Comparison of ENCODE assay signal across 1 cellular context in genomic region chr2:159399716-159400525, GRCh38.
TF ChIP-seq lines count a peak whose summit lies in the region.

No MANE protein-coding gene starts in this region.

TF ChIP-seq in HepG2, 621 proteins besides CTCF, POLR2A, EP300 and RAD21 (continued from another document):
- TF ChIP-seq PTBP1 (IDR thresholded peaks at IDR 0.05; ENCODE audit: low read depth, low read length, poor library complexity, severe bottlenecking) (no peak), ZNF782 (CRISPR knock-in tag; IDR thresholded peaks at IDR 0.05; ENCODE audit: borderline replicate concordance) (no peak), JUN (CRISPR knock-in tag; IDR thresholded peaks at IDR 0.05) (no peak), ZNF446 (CRISPR knock-in tag; IDR thresholded peaks at IDR 0.05) (no peak), PHF5A (CRISPR knock-in tag; IDR thresholded peaks at IDR 0.05; ENCODE audit: low read depth, unreplicated experiment) (no peak), ZSCAN31 (CRISPR knock-in tag; IDR thresholded peaks at IDR 0.05; ENCODE audit: low read depth) (no peak), MAFK (conservative IDR thresholded peaks at IDR 0.05 in 1 of 2, IDR thresholded peaks at IDR 0.05 in 1 of 2; ENCODE audit: low read length in 2 of 2) (peak in 1 of 2 experiments; percentile 20; a peak in 1 of 4 replicates), ARID5B (CRISPR knock-in tag; IDR thresholded peaks at IDR 0.05) (peak; percentile 41; the same call in 1 of the 2 replicates), ARNT (IDR thresholded peaks at IDR 0.05) (no peak), E2F2 (CRISPR knock-in tag; IDR thresholded peaks at IDR 0.05; ENCODE audit: borderline replicate concordance) (no peak), ZNF780A (CRISPR knock-in tag; IDR thresholded peaks at IDR 0.05) (no peak), PITX1 (CRISPR knock-in tag; IDR thresholded peaks at IDR 0.05) (no peak), MAF1 (CRISPR knock-in tag; IDR thresholded peaks at IDR 0.05; ENCODE audit: borderline replicate concordance) (no peak), KAT7 (CRISPR knock-in tag; IDR thresholded peaks at IDR 0.05; ENCODE audit: borderline replicate concordance) (no peak), MAFF (IDR thresholded peaks at IDR 0.05; ENCODE audit: low read depth, low read length) (0 out of 2 replicates have a peak, but pooled peaks have one; percentile 12), HNF1B (CRISPR knock-in tag; IDR thresholded peaks at IDR 0.05) (no peak), TP53 (CRISPR knock-in tag; conservative IDR thresholded peaks at IDR 0.05) (no peak), ZMAT5 (CRISPR knock-in tag; IDR thresholded peaks at IDR 0.05; ENCODE audit: borderline replicate concordance, low read depth) (no peak), GTF2F1 (IDR thresholded peaks at IDR 0.05; ENCODE audit: low read length) (no peak), ZNF549 (CRISPR knock-in tag; IDR thresholded peaks at IDR 0.05) (no peak), NFYC (CRISPR knock-in tag; IDR thresholded peaks at IDR 0.05) (peak; percentile 13; the same call in 1 of the 2 replicates), NFIC (IDR thresholded peaks at IDR 0.05; ENCODE audit: low read length) (peak; percentile 54; the same call in 1 of the 2 replicates), RFX5 (IDR thresholded peaks at IDR 0.05; ENCODE audit: low read depth, low read length) (no peak), SMAD3 (CRISPR knock-in tag; IDR thresholded peaks at IDR 0.05) (no peak), TMF1 (CRISPR knock-in tag; IDR thresholded peaks at IDR 0.05; ENCODE audit: low read depth) (no peak), DDIT3 (CRISPR knock-in tag; IDR thresholded peaks at IDR 0.05) (no peak), ZNF512 (CRISPR knock-in tag; IDR thresholded peaks at IDR 0.05) (no peak), DPF2 (CRISPR knock-in tag; IDR thresholded peaks at IDR 0.05; ENCODE audit: borderline replicate concordance, low read depth) (no peak), PCBP1 (IDR thresholded peaks at IDR 0.05; ENCODE audit: borderline replicate concordance, low read depth, low read length) (no peak)
- TF ChIP-seq, protein P1, sequence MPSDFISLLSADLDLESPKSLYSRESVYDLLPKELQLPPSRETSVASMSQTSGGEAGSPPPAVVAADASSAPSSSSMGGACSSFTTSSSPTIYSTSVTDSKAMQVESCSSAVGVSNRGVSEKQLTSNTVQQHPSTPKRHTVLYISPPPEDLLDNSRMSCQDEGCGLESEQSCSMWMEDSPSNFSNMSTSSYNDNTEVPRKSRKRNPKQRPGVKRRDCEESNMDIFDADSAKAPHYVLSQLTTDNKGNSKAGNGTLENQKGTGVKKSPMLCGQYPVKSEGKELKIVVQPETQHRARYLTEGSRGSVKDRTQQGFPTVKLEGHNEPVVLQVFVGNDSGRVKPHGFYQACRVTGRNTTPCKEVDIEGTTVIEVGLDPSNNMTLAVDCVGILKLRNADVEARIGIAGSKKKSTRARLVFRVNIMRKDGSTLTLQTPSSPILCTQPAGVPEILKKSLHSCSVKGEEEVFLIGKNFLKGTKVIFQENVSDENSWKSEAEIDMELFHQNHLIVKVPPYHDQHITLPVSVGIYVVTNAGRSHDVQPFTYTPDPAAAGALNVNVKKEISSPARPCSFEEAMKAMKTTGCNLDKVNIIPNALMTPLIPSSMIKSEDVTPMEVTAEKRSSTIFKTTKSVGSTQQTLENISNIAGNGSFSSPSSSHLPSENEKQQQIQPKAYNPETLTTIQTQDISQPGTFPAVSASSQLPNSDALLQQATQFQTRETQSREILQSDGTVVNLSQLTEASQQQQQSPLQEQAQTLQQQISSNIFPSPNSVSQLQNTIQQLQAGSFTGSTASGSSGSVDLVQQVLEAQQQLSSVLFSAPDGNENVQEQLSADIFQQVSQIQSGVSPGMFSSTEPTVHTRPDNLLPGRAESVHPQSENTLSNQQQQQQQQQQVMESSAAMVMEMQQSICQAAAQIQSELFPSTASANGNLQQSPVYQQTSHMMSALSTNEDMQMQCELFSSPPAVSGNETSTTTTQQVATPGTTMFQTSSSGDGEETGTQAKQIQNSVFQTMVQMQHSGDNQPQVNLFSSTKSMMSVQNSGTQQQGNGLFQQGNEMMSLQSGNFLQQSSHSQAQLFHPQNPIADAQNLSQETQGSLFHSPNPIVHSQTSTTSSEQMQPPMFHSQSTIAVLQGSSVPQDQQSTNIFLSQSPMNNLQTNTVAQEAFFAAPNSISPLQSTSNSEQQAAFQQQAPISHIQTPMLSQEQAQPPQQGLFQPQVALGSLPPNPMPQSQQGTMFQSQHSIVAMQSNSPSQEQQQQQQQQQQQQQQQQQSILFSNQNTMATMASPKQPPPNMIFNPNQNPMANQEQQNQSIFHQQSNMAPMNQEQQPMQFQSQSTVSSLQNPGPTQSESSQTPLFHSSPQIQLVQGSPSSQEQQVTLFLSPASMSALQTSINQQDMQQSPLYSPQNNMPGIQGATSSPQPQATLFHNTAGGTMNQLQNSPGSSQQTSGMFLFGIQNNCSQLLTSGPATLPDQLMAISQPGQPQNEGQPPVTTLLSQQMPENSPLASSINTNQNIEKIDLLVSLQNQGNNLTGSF (CRISPR knock-in tag; IDR thresholded peaks at IDR 0.05), result no peak
- TF ChIP-seq, protein P2, sequence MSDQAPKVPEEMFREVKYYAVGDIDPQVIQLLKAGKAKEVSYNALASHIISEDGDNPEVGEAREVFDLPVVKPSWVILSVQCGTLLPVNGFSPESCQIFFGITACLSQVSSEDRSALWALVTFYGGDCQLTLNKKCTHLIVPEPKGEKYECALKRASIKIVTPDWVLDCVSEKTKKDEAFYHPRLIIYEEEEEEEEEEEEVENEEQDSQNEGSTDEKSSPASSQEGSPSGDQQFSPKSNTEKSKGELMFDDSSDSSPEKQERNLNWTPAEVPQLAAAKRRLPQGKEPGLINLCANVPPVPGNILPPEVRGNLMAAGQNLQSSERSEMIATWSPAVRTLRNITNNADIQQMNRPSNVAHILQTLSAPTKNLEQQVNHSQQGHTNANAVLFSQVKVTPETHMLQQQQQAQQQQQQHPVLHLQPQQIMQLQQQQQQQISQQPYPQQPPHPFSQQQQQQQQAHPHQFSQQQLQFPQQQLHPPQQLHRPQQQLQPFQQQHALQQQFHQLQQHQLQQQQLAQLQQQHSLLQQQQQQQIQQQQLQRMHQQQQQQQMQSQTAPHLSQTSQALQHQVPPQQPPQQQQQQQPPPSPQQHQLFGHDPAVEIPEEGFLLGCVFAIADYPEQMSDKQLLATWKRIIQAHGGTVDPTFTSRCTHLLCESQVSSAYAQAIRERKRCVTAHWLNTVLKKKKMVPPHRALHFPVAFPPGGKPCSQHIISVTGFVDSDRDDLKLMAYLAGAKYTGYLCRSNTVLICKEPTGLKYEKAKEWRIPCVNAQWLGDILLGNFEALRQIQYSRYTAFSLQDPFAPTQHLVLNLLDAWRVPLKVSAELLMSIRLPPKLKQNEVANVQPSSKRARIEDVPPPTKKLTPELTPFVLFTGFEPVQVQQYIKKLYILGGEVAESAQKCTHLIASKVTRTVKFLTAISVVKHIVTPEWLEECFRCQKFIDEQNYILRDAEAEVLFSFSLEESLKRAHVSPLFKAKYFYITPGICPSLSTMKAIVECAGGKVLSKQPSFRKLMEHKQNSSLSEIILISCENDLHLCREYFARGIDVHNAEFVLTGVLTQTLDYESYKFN (CRISPR knock-in tag; conservative IDR thresholded peaks at IDR 0.05), result peak; percentile 66
- TF ChIP-seq, protein P3, sequence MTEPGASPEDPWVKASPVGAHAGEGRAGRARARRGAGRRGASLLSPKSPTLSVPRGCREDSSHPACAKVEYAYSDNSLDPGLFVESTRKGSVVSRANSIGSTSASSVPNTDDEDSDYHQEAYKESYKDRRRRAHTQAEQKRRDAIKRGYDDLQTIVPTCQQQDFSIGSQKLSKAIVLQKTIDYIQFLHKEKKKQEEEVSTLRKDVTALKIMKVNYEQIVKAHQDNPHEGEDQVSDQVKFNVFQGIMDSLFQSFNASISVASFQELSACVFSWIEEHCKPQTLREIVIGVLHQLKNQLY (CRISPR knock-in tag; IDR thresholded peaks at IDR 0.05), result no peak
- TF ChIP-seq, protein P4, sequence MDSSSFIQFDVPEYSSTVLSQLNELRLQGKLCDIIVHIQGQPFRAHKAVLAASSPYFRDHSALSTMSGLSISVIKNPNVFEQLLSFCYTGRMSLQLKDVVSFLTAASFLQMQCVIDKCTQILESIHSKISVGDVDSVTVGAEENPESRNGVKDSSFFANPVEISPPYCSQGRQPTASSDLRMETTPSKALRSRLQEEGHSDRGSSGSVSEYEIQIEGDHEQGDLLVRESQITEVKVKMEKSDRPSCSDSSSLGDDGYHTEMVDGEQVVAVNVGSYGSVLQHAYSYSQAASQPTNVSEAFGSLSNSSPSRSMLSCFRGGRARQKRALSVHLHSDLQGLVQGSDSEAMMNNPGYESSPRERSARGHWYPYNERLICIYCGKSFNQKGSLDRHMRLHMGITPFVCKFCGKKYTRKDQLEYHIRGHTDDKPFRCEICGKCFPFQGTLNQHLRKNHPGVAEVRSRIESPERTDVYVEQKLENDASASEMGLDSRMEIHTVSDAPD (CRISPR knock-in tag; IDR thresholded peaks at IDR 0.05), result no peak
- TF ChIP-seq, protein P5, sequence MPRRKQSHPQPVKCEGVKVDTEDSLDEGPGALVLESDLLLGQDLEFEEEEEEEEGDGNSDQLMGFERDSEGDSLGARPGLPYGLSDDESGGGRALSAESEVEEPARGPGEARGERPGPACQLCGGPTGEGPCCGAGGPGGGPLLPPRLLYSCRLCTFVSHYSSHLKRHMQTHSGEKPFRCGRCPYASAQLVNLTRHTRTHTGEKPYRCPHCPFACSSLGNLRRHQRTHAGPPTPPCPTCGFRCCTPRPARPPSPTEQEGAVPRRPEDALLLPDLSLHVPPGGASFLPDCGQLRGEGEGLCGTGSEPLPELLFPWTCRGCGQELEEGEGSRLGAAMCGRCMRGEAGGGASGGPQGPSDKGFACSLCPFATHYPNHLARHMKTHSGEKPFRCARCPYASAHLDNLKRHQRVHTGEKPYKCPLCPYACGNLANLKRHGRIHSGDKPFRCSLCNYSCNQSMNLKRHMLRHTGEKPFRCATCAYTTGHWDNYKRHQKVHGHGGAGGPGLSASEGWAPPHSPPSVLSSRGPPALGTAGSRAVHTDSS (CRISPR knock-in tag; conservative IDR thresholded peaks at IDR 0.05), result no peak
